ENCODE assay signal across 15 cellular contexts in genomic region chr9:93814561-93814960, GRCh38.
DNase-seq lines count a peak whose midpoint lies in the region; ATAC-seq and TF ChIP-seq lines count a peak whose summit lies in the region.
"Had no signal": no experiment of that assay in that cellular context is flagged by ENCODE, and none has a peak within 500 bp of the region (broad histone marks: within the 10 kb centered on the region; RNA-seq: fewer than 3 reads in every experiment).

No MANE protein-coding gene starts in this region.

- H3K27me3 Mint-ChIP-seq in H9 (ENCODE audit: low read depth): peaks cover 28% of the 10 kb centered on the region
- peaks cover 3 to 15% of the 10 kb centered on the region in 2 donors for H3K27me3 Mint-ChIP-seq in CD4-positive, alpha-beta memory T cell
- peaks cover 5% of the 10 kb centered on the region for H3K27me3 Mint-ChIP-seq in T-helper 2 cell treated with Interferon-gamma antibody and Interleukin-4, amounts not matched to agents 5 μg/mL and 100 μg/mL, for 36 hours (ENCODE audit: low read depth)

- peak; percentile 53 for TF ChIP-seq CTCF in H9 (conservative IDR thresholded peaks at IDR 0.05)
- TF ChIP-seq CTCF in RWPE1 (conservative IDR thresholded peaks at IDR 0.05; ENCODE audit: low read depth): no peak; the same call in 1 of the 2 replicates

- H3K4me1 ChIP-seq in H9 (ENCODE audit: insufficient read depth, low read length): no peaks in the 10 kb centered on the region; the same call in 1 of the 2 replicates
- no peaks in the 10 kb centered on the region for H3K4me1 ChIP-seq in CD4-positive, alpha-beta memory T cell (ENCODE audit: insufficient read depth, low read length)
- H3K4me1 ChIP-seq: BLaER1 treated with 17β-estradiol and CSF1 and Interleukin-3, amounts not matched to agents 10 nM and 100 nM had no signal

- no CpG with 5 or more reads among the region's 5 CpGs for WGBS in H9 (ENCODE audit: extremely low coverage, insufficient read length, low lambda C conversion rate)

- POLR2A ChIA-PET in CD4-positive, alpha-beta memory T cell (lab: Charles Lee; ENCODE audit: partially characterized antibody): no interaction called here
- POLR2A ChIA-PET in RWPE1 (lab: Yijun Ruan, JAX; ENCODE audit: low non-redundant PET): no interaction called here

- no peaks in the 10 kb centered on the region for H3K36me3 ChIP-seq in CD4-positive, alpha-beta memory T cell (ENCODE audit: insufficient read depth, low read length)
- H3K36me3 ChIP-seq: BLaER1 treated with 17β-estradiol and CSF1 and Interleukin-3, amounts not matched to agents 10 nM and 100 nM had no signal

- H3K9ac ChIP-seq in H9 (ENCODE audit: extremely low read depth, insufficient read length, low read length): no peak overlapping the region
- H3K9ac ChIP-seq: BLaER1 treated with 17β-estradiol and CSF1 and Interleukin-3, amounts not matched to agents 10 nM and 100 nM had no signal

- H3K27ac ChIP-seq in H9 (ENCODE audit: insufficient read length, low read depth, low read length) (no peak overlapping the region), RWPE1 (no peak overlapping the region)
- no peak overlapping the region for H3K27ac ChIP-seq in CD4-positive, alpha-beta memory T cell (ENCODE audit: low read depth, low read length)
- H3K27ac ChIP-seq: BLaER1 treated with 17β-estradiol and CSF1 and Interleukin-3, amounts not matched to agents 10 nM and 100 nM had no signal

- no peak overlapping the region for H3K4me3 ChIP-seq in CD4-positive, alpha-beta memory T cell (ENCODE audit: low read length in 2 of 2)
- H3K4me3 ChIP-seq: BLaER1 treated with 17β-estradiol and CSF1 and Interleukin-3, amounts not matched to agents 10 nM and 100 nM had no signal

- no peaks in the 10 kb centered on the region for H3K27me3 ChIP-seq in H9 (ENCODE audit: insufficient read depth, low read length)
- H3K27me3 ChIP-seq in CD4-positive, alpha-beta memory T cell (ENCODE audit: insufficient read depth, low read length): no peaks in the 10 kb centered on the region
- H3K27me3 ChIP-seq: BLaER1 treated with 17β-estradiol and CSF1 and Interleukin-3, amounts not matched to agents 10 nM and 100 nM had no signal

- no peak overlapping the region for H4K8ac ChIP-seq in H9 (replicated peaks; ENCODE audit: insufficient read length, low read depth, low read length)

- H2BK20ac ChIP-seq in H9 (ENCODE audit: low read depth, low read length, poor library complexity, severe bottlenecking): no peak overlapping the region

- H3K4me2 ChIP-seq in H9 (ENCODE audit: insufficient read depth, insufficient read length, low read length): no peak overlapping the region
- H3K4me2 ChIP-seq: BLaER1 treated with 17β-estradiol and CSF1 and Interleukin-3, amounts not matched to agents 10 nM and 100 nM had no signal

- H3K4me3 Mint-ChIP-seq in H9: no peak overlapping the region
- H3K4me3 Mint-ChIP-seq in CD4-positive, alpha-beta memory T cell: no peak overlapping the region
- H3K4me3 Mint-ChIP-seq in T-helper 2 cell treated with Interferon-gamma antibody and Interleukin-4, amounts not matched to agents 5 μg/mL and 100 μg/mL, for 36 hours: no peak overlapping the region
- H3K4me3 Mint-ChIP-seq: activated CD4-positive, alpha-beta T cell treated with anti-CD3 and anti-CD28 coated beads, Interleukin-2, amount 10 ng/mL, durations not matched to agents 7 days and 5 days had no signal

- peaks cover 28 to 31% of the 10 kb centered on the region in 2 experiments for H3K4me1 Mint-ChIP-seq in H9
- H3K4me1 Mint-ChIP-seq in CD4-positive, alpha-beta memory T cell: no peaks in the 10 kb centered on the region
- H3K4me1 Mint-ChIP-seq in T-helper 2 cell treated with Interferon-gamma antibody and Interleukin-4, amounts not matched to agents 5 μg/mL and 100 μg/mL, for 36 hours (ENCODE audit: low read depth): no peaks in the 10 kb centered on the region
- H3K4me1 Mint-ChIP-seq: activated CD4-positive, alpha-beta T cell treated with anti-CD3 and anti-CD28 coated beads, Interleukin-2, amount 10 ng/mL, durations not matched to agents 7 days and 5 days had no signal

- H3K36me3 Mint-ChIP-seq in H9 (ENCODE audit: insufficient read depth in 1 of 3, low read depth in 3 of 3): no peaks in the 10 kb centered on the region
- H3K36me3 Mint-ChIP-seq in CD4-positive, alpha-beta memory T cell: no peaks in the 10 kb centered on the region
- H3K36me3 Mint-ChIP-seq in T-helper 2 cell treated with Interferon-gamma antibody and Interleukin-4, amounts not matched to agents 5 μg/mL and 100 μg/mL, for 36 hours (ENCODE audit: low read depth): no peaks in the 10 kb centered on the region

- no peak overlapping the region for H2BK12ac ChIP-seq in H9 (ENCODE audit: insufficient read length, low read depth, low read length)

- no peak overlapping the region for H3T11ph ChIP-seq in H9 (ENCODE audit: low read length)

- H3K23ac ChIP-seq in H9 (ENCODE audit: insufficient read length, low read depth, low read length): no peak overlapping the region

- no peak overlapping the region for H4K5ac ChIP-seq in H9 (ENCODE audit: insufficient read length, low read depth, low read length)

- H3K14ac ChIP-seq in H9 (ENCODE audit: insufficient read depth, low read length): no peak overlapping the region

- no peak overlapping the region for H3K4ac ChIP-seq in H9 (ENCODE audit: low read depth, low read length)

- ATAC-seq in HG03460 (IDR thresholded peaks at IDR 0.05; ENCODE audit: unreplicated experiment): no peak
- ATAC-seq: HepG2 had no signal

- H2BK5ac ChIP-seq in H9 (ENCODE audit: insufficient read length, low read length): no peak overlapping the region

- no peaks in the 10 kb centered on the region for H3K9me3 ChIP-seq in H9 (ENCODE audit: control insufficient read depth, low read depth, low read length)
- no peaks in the 10 kb centered on the region for H3K9me3 ChIP-seq in CD4-positive, alpha-beta memory T cell (ENCODE audit: control insufficient read depth in 1 of 2, low read length in 2 of 2)

- DNase-seq in COLO668 (lab: John Stamatoyannopoulos, UW; ENCODE audit: unreplicated experiment) (peak; percentile 73), H9 (peak; percentile 52), NCI-H69 (lab: John Stamatoyannopoulos, UW) (peak; percentile 84), hepatic stellate cell (ENCODE audit: low spot score) (peak; percentile 1), RWPE1 (ENCODE audit: low spot score) (no peak)
- no peak for DNase-seq in CD4-positive, alpha-beta memory T cell
- no peak for DNase-seq in T-helper 2 cell treated with Interferon-gamma antibody and Interleukin-4, amounts not matched to agents 5 μg/mL and 100 μg/mL, for 36 hours (ENCODE audit: low spot score)
- DNase-seq: activated CD4-positive, alpha-beta T cell treated with anti-CD3 and anti-CD28 coated beads, Interleukin-2, amount 10 ng/mL, durations not matched to agents 7 days and 5 days; activated naive CD4-positive, alpha-beta T cell treated with Interleukin-2 at 50 U/mL for 16 hours; central memory CD4-positive, alpha-beta T cell; mesendoderm; stimulated activated CD4-positive, alpha-beta T cell treated with anti-CD3 and anti-CD28 coated beads, Interleukin-4, amount 100 ng/mL, for 1 hour had no signal

- H3K23me2 ChIP-seq in H9 (ENCODE audit: insufficient read length, low read depth, low read length, poor library complexity, severe bottlenecking): no peaks in the 10 kb centered on the region

- H2BK120ac ChIP-seq in H9 (ENCODE audit: low read depth, low read length, poor library complexity, severe bottlenecking): no peak overlapping the region

- no peaks in the 10 kb centered on the region; a peak in 1 of 5 replicates for H3K9me3 Mint-ChIP-seq in H9
- no peaks in the 10 kb centered on the region for H3K9me3 Mint-ChIP-seq in CD4-positive, alpha-beta memory T cell
- H3K9me3 Mint-ChIP-seq in T-helper 2 cell treated with Interferon-gamma antibody and Interleukin-4, amounts not matched to agents 5 μg/mL and 100 μg/mL, for 36 hours: no peaks in the 10 kb centered on the region
- H3K9me3 Mint-ChIP-seq: activated CD4-positive, alpha-beta T cell treated with anti-CD3 and anti-CD28 coated beads, Interleukin-2, amount 10 ng/mL, durations not matched to agents 7 days and 5 days had no signal

- no peak overlapping the region; a peak in 2 of 7 replicates for H3K27ac Mint-ChIP-seq in H9
- H3K27ac Mint-ChIP-seq in CD4-positive, alpha-beta memory T cell: no peak overlapping the region
- H3K27ac Mint-ChIP-seq in T-helper 2 cell treated with Interferon-gamma antibody and Interleukin-4, amounts not matched to agents 5 μg/mL and 100 μg/mL, for 36 hours: no peak overlapping the region
- H3K27ac Mint-ChIP-seq: activated CD4-positive, alpha-beta T cell treated with anti-CD3 and anti-CD28 coated beads, Interleukin-2, amount 10 ng/mL, durations not matched to agents 7 days and 5 days had no signal

- no peak overlapping the region for H2AK5ac ChIP-seq in H9 (ENCODE audit: insufficient read length, low read length)

- no peaks in the 10 kb centered on the region for H3K79me1 ChIP-seq in H9 (ENCODE audit: insufficient read depth, low read depth, low read length, poor library complexity, severe bottlenecking)

- CTCF ChIA-PET in CD4-positive, alpha-beta memory T cell (lab: Charles Lee; ENCODE audit: partially characterized antibody): no interaction called here
- CTCF ChIA-PET in RWPE1 (lab: Yijun Ruan, JAX): interaction anchor here (0.5 kb wide), 1 partner anchor 131 kb away, joined by 7 read pairs; no protein-coding TSS in a partner anchor

- no peak overlapping the region for H4K91ac ChIP-seq in H9 (ENCODE audit: insufficient read length, low read depth, low read length)

- H3K79me2 ChIP-seq in H9 (ENCODE audit: insufficient read depth, low read length): no peaks in the 10 kb centered on the region

- intact Hi-C loops in CD4-positive, alpha-beta memory T cell (cut with micrococcal nuclease): no loop called here

- no peak overlapping the region for H3K18ac ChIP-seq in H9 (ENCODE audit: insufficient read length, low read depth, low read length)

- no peak overlapping the region for H3K56ac ChIP-seq in H9 (ENCODE audit: insufficient read length, low read depth, low read length)

- no peaks in the 10 kb centered on the region for H4K20me1 ChIP-seq in H9 (ENCODE audit: control insufficient read depth, insufficient read depth, insufficient read length)
- H4K20me1 ChIP-seq: BLaER1 treated with 17β-estradiol and CSF1 and Interleukin-3, amounts not matched to agents 10 nM and 100 nM had no signal

- no peak overlapping the region for H2BK15ac ChIP-seq in H9 (ENCODE audit: low read depth, low read length)

- no peak overlapping the region for H2AFZ ChIP-seq in H9 (ENCODE audit: low read length)

Comparison
In these comparisons a context has a peak if more than half of its experiments do, and no peak if none do; other contexts are left out.
1. DNase-seq: peak in COLO668 (single experiment), H9 (single experiment), NCI-H69 (single experiment) and hepatic stellate cell (single experiment); none in CD4-positive, alpha-beta memory T cell (0 of 5), RWPE1 (single experiment) and T-helper 2 cell treated with Interferon-gamma antibody and Interleukin-4, amounts not matched to agents 5 μg/mL and 100 μg/mL, for 36 hours (single experiment).